14 cellular contexts compared by ENCODE assay signal in genomic region chr11:46216040-46216764, GRCh38.
DNase-seq lines count a peak whose midpoint lies in the region; TF ChIP-seq lines count a peak whose summit lies in the region.
"Had no signal": no experiment of that assay in that cellular context is flagged by ENCODE, and none has a peak within 500 bp of the region (broad histone marks: within the 10 kb centered on the region; RNA-seq: fewer than 3 reads in every experiment).

No MANE protein-coding gene starts in this region.

- TF ChIP-seq POLR2A in erythroblast (IDR thresholded peaks at IDR 0.05; ENCODE audit: low read length) = no peak

- H3K36me3 ChIP-seq in skeletal muscle satellite cell (ENCODE audit: insufficient read depth, low read length) = no peaks in the 10 kb centered on the region

- no peaks in the 10 kb centered on the region for H3K9me3 ChIP-seq in skeletal muscle satellite cell (replicated peaks; ENCODE audit: low read length)

- peak overlapping the region; percentile 48 for H3K9ac ChIP-seq in skeletal muscle satellite cell (ENCODE audit: low read depth, low read length)

- peaks cover 3% of the 10 kb centered on the region for H3K4me1 ChIP-seq in skeletal muscle satellite cell (ENCODE audit: control insufficient read depth, insufficient read depth, low read length)

- peak overlapping the region; percentile 59 for H3K4me3 ChIP-seq in skeletal muscle satellite cell (ENCODE audit: low read length)
- H3K4me3 ChIP-seq: smooth muscle cell had no signal

- DNase-seq in NCI-H2107 treated with DMSO at 0.1 percent for 48 hours (lab: John Stamatoyannopoulos, UW; ENCODE audit: unreplicated experiment) = peak; percentile 39
- no peak for DNase-seq in NCI-H2107 (lab: John Stamatoyannopoulos, UW)
- peak; percentile 56 for DNase-seq in NOMO-1 treated with DMSO at 0.1 percent for 48 hours (lab: John Stamatoyannopoulos, UW; ENCODE audit: unreplicated experiment)
- DNase-seq in fibroblast of peridontal ligament (ENCODE audit: extremely low read depth) = peak; percentile 36
- DNase-seq in HuH-7.5 (ENCODE audit: low spot score) = no peak
- DNase-seq in nucleus accumbens (lab: John Stamatoyannopoulos, UW) = no peak
- DNase-seq in erythroblast (lab: John Stamatoyannopoulos, UW) = no peak
- DNase-seq: 8988T; activated B cell treated with CpG ODN at 0.5 μM for 24 hours; activated effector memory CD4-positive, alpha-beta T cell treated with Interleukin-2 at 50 U/mL for 16 hours; effector memory CD8-positive, alpha-beta T cell; NCI-H82 had no signal

- H3K4me2 ChIP-seq in skeletal muscle satellite cell (ENCODE audit: low read length) = peak overlapping the region; percentile 75
- H3K4me2 ChIP-seq: smooth muscle cell had no signal

- peaks cover 24% of the 10 kb centered on the region for H3K27me3 ChIP-seq in skeletal muscle satellite cell (ENCODE audit: control insufficient read depth, insufficient read depth, low read length)

Comparison
In these comparisons a context has a peak if more than half of its experiments do, and no peak if none do; other contexts are left out.
1. DNase-seq: peak in NCI-H2107 treated with DMSO at 0.1 percent for 48 hours (single experiment), NOMO-1 treated with DMSO at 0.1 percent for 48 hours (single experiment) and fibroblast of peridontal ligament (single experiment); none in NCI-H2107 (single experiment), HuH-7.5 (single experiment), nucleus accumbens (0 of 56) and erythroblast (0 of 2).